9 cellular contexts compared by ENCODE assay signal in genomic region chr6:5379647-5380242, GRCh38.
A peak's percentile ranks its signal among the peaks of the same experiment; 100 is the strongest.
DNase-seq lines count a peak whose midpoint lies in the region; ATAC-seq and TF ChIP-seq lines count a peak whose summit lies in the region.
"Had no signal": no experiment of that assay in that cellular context is flagged by ENCODE, and none has a peak within 500 bp of the region (broad histone marks: within the 10 kb centered on the region; RNA-seq: fewer than 3 reads in every experiment).

No MANE protein-coding gene starts in this region.

- H3K4me1 Mint-ChIP-seq in neural progenitor cell: peaks cover 25% of the 10 kb centered on the region
- H3K4me1 Mint-ChIP-seq: immature natural killer cell had no signal

- no peak overlapping the region for H3K4me3 Mint-ChIP-seq in neural progenitor cell
- H3K4me3 Mint-ChIP-seq: immature natural killer cell had no signal

- no peaks in the 10 kb centered on the region for H3K27me3 Mint-ChIP-seq in neural progenitor cell (ENCODE audit: insufficient read depth, low read depth)

- H4K20me1 ChIP-seq in neural progenitor cell (ENCODE audit: low read depth): no peaks in the 10 kb centered on the region

- DNase-seq in A172 (ENCODE audit: low spot score): peak; percentile 21
- DNase-seq in GM03348 (ENCODE audit: low spot score): peak; percentile 28
- DNase-seq in NCI-H526 (lab: John Stamatoyannopoulos, UW): peak; percentile 63 to 81
- DNase-seq in T47D (ENCODE audit: low read depth in 1 of 2, low spot score in 1 of 2): peak; percentile 40 to 81
- peak; percentile 42 for DNase-seq in neural progenitor cell (ENCODE audit: low spot score)
- DNase-seq in DMS114 treated with DMSO at 0.1 percent for 48 hours (lab: John Stamatoyannopoulos, UW; ENCODE audit: unreplicated experiment): no peak

- in situ Hi-C loops in T47D (cut with HindIII; ENCODE audit: low pct_unique_long_range_greater_than_20kb, low sequenced_read_pairs): no loop called here

- H3K4me3 ChIP-seq in neural progenitor cell: no peak overlapping the region

- no peaks in the 10 kb centered on the region for H3K27me3 ChIP-seq in neural progenitor cell

- peak; percentile 61 for TF ChIP-seq CTCF in neural progenitor cell (IDR thresholded peaks at IDR 0.05)

- H3K4me1 ChIP-seq in neural progenitor cell: peaks cover 31% of the 10 kb centered on the region

- no peak overlapping the region for H3K4me2 ChIP-seq in neural progenitor cell

- H3K9ac ChIP-seq in neural progenitor cell: no peak overlapping the region

- peaks cover 28% of the 10 kb centered on the region for H3F3A ChIP-seq in neural progenitor cell (ENCODE audit: low read depth)

- peaks cover 8% of the 10 kb centered on the region for H3K36me3 Mint-ChIP-seq in neural progenitor cell

- H3K9me3 ChIP-seq in neural progenitor cell (ENCODE audit: low read depth): no peaks in the 10 kb centered on the region

- no peaks in the 10 kb centered on the region for H3K79me2 ChIP-seq in neural progenitor cell (ENCODE audit: low read depth)

- H3K9me3 Mint-ChIP-seq in neural progenitor cell: peaks cover 10% of the 10 kb centered on the region
- H3K9me3 Mint-ChIP-seq: immature natural killer cell had no signal

- H3K27ac ChIP-seq in neural progenitor cell: no peak overlapping the region

- H3K27ac Mint-ChIP-seq in neural progenitor cell: no peak overlapping the region
- H3K27ac Mint-ChIP-seq: immature natural killer cell had no signal

- ATAC-seq in HG02938 (IDR thresholded peaks at IDR 0.05; ENCODE audit: unreplicated experiment): no peak
- ATAC-seq in GM19395 (IDR thresholded peaks at IDR 0.05; ENCODE audit: unreplicated experiment): no peak

- no peak overlapping the region for H2AFZ ChIP-seq in neural progenitor cell (replicated peaks)

- no peaks in the 10 kb centered on the region for H3K36me3 ChIP-seq in neural progenitor cell
